8 cellular contexts compared by ENCODE assay signal in the genomic region with DNA sequence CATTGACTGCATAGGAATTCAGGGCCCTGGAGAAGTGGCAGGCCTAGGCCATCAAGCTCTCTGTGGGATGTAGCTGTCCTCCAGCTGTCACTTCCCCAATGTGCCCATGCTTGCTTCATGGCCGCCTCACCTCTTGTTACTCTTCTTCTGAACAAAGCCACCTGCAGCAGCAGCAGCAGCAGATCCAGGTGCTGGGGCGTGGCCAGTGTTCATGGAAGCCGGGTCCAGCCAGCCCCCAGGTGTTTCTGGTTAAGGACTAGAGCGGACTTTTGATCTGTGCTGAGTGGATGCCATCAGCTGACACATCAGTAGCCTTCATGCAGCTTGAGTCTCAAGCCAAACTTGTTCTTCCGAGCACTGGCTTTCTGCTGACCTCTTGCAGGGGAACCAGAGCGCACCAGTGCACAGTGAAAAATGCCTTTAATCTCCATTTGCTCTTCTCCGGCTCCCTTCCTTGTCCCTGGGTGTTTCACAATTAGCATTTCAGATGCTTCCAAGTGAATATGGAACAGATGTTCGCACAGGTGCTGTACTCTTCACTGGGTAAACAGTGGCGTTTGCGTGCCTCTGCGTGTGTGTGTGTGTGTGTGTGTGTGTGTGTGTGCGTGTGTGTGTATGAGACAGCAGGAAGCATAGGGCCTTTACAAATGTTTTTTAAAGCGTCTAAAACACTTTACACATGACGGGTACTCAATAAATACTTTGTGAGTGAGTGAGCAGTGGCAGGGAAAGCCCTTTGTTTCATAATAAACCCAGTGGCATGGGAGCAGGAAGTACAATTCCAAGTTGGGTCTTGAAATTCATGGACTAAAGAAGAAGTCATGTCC. TPM values are rescaled to one million over a fixed set of nuclear protein-coding genes. Genes with fewer than 3 reads are reported as not detected.
A peak's percentile ranks its signal among the peaks of the same experiment; 100 is the strongest.
DNase-seq lines count a peak whose midpoint lies in the region; ATAC-seq, FAIRE-seq and TF ChIP-seq lines count a peak whose summit lies in the region.

No MANE protein-coding gene starts in this region.

- peaks cover 3% of the 10 kb centered on the region; the same call in 1 of the 2 replicates for H3K4me1 ChIP-seq in GM12878 (ENCODE audit: control insufficient read depth, insufficient read depth, low read length)
- peaks cover 17 to 47% of the 10 kb centered on the region in 2 donors for H3K4me1 ChIP-seq in lung (ENCODE audit: control insufficient read depth in 2 of 2, insufficient read depth in 2 of 2, low read length in 2 of 2)

- H3K9me3 ChIP-seq in GM12878 (replicated peaks; ENCODE audit: control insufficient read depth, insufficient read depth, low read length) (no peaks in the 10 kb centered on the region), lung (ENCODE audit: control insufficient read depth in 2 of 2, insufficient read depth in 1 of 2, low read length in 1 of 2) (peaks cover 0 to 1% of the 10 kb centered on the region in 2 donors)

- POLR2A ChIA-PET in GM12878 (lab: Charles Lee): no interaction called here

- in situ Hi-C loops in GM12878 (cut with MboI): no loop called here

- no peak for TF ChIP-seq POLR2A in GM12878 (IDR thresholded peaks at IDR 0.05; ENCODE audit: low read depth, low read length)

- TF ChIP-seq CTCF in GM12878 (IDR thresholded peaks at IDR 0.05 in 2 of 3, conservative IDR thresholded peaks at IDR 0.05 in 1 of 3; ENCODE audit: control insufficient read depth in 2 of 3, extremely low read depth in 1 of 3, insufficient read depth in 1 of 3, low read depth in 3 of 3, low read length in 3 of 3) (no peak), lung (IDR thresholded peaks at IDR 0.05; ENCODE audit: control extremely low read depth, extremely low read depth) (no peak)

- ATAC-seq in GM12878 (no peak), lung (ENCODE audit: insufficient read depth, low FRiP score) (peak; percentile 47), GM21528 (IDR thresholded peaks at IDR 0.05; ENCODE audit: low FRiP score, unreplicated experiment) (no peak), HG03175 (IDR thresholded peaks at IDR 0.05; ENCODE audit: unreplicated experiment) (no peak)

- intact Hi-C loops in GM12878 (cut with micrococcal nuclease; ENCODE audit: unreplicated experiment): no loop called here

- no peak for FAIRE-seq in GM12878 (lab: Jason Lieb, UNC)

- RAD21 ChIA-PET in GM12878 (lab: Charles Lee; ENCODE audit: unreplicated experiment): no interaction called here

- SMC1A ChIA-PET in GM12878 (lab: Charles Lee; ENCODE audit: uncharacterized antibody, unreplicated experiment): interaction anchor here (1.2 to 1.8 kb wide), 2 partner anchors 14 to 17 kb away, joined by 3 to 4 read pairs; no protein-coding TSS in a partner anchor

- DNase-seq in CD1c-positive myeloid dendritic cell (ENCODE audit: extremely low spot score) (peak; percentile 70), NCI-H187 treated with DMSO at 0.1 percent for 48 hours (lab: John Stamatoyannopoulos, UW) (peak; percentile 72), GM12878 (ENCODE audit: low read depth, low spot score) (no peak), lung (ENCODE audit: low spot score) (no peak), GM19240 (ENCODE audit: insufficient read length, low spot score) (no peak), Ammon's horn (ENCODE audit: low spot score) (no peak)

- no peak overlapping the region for H3K9ac ChIP-seq in GM12878 (ENCODE audit: control insufficient read depth, insufficient read depth, low read length)

- H3K79me2 ChIP-seq in GM12878 (ENCODE audit: control insufficient read depth, insufficient read depth, low read length): no peaks in the 10 kb centered on the region

- H3K4me2 ChIP-seq in GM12878 (ENCODE audit: control insufficient read depth, insufficient read depth): no peak overlapping the region

- H3K27me3 ChIP-seq in GM12878 (replicated peaks in 1 of 2; ENCODE audit: control insufficient read depth in 2 of 2, insufficient read depth in 2 of 2, low read length in 1 of 2) (no peaks in the 10 kb centered on the region), lung (ENCODE audit: control insufficient read depth, insufficient read depth) (no peaks in the 10 kb centered on the region)

- no TSS peak for BruUV-seq in GM12878 (replicated peaks; lab: Mats Ljungman, UMichigan)

- TF ChIP-seq EP300 in GM12878 (IDR thresholded peaks at IDR 0.05; ENCODE audit: borderline replicate concordance in 1 of 2, control insufficient read depth in 1 of 2, low read depth in 2 of 2, low read length in 2 of 2): no peak

- no peak overlapping the region for H2AFZ ChIP-seq in GM12878 (ENCODE audit: control insufficient read depth, low read depth, low read length)

- no peaks in the 10 kb centered on the region for H4K20me1 ChIP-seq in GM12878 (ENCODE audit: control insufficient read depth, insufficient read depth)

- CTCF ChIA-PET in GM12878 (lab: Yijun Ruan, JAX): no interaction called here

- TF ChIP-seq RAD21 in GM12878 (IDR thresholded peaks at IDR 0.05; ENCODE audit: insufficient read depth, low read depth, low read length): no peak

- 93% methylated on average over 14 of the region's 14 CpGs for WGBS in GM12878 (ENCODE audit: insufficient coverage, insufficient replicate concordance, low lambda C conversion rate, missing lambda C conversion rate)
- WGBS in lung, 2 donors: 55 to 56% methylated on average over 14 of the region's 14 CpGs

- H3K4me3 ChIP-seq in GM12878: no peak overlapping the region
- H3K4me3 ChIP-seq in lung: no peak overlapping the region

- H3K36me3 ChIP-seq in GM12878 (ENCODE audit: control insufficient read depth in 2 of 2, insufficient read depth in 2 of 2, low read length in 1 of 2) (peaks cover 8 to 12% of the 10 kb centered on the region in 2 experiments; a peak in 3 of 4 replicates), lung (ENCODE audit: control insufficient read depth in 2 of 2, insufficient read depth in 2 of 2, low read length in 2 of 2) (peaks cover 0 to 4% of the 10 kb centered on the region in 2 donors)

- H3K27ac ChIP-seq in GM12878 (ENCODE audit: control insufficient read depth, insufficient read depth) (no peak overlapping the region), lung (ENCODE audit: low read depth in 1 of 2, low read length in 1 of 2) (peak overlapping the region; percentile 62 to 85)

RNA-seq across cellular contexts. Expression of a gene that starts 20.1 kb away (rescaled TPM):
- 156 and 161 TPM in 2 replicates for total RNA-seq in GM12878 (2013; cell fraction: nucleolus; rRNA removed)
- 10.3 and 10.4 TPM in 2 replicates for total RNA-seq in GM12878 (2014; rRNA removed)
- total RNA-seq in GM12878 (2014; rRNA removed; fragmentation: Illumina TruSeq; extraction: Trizol): 7.0 and 8.0 TPM in 2 replicates
- 26.6 and 30.9 TPM in 2 replicates for total RNA-seq in GM12878 (2021)
- 12.0 TPM for polyA plus RNA-seq in GM12878 (2011; ENCODE audit: low read depth)
- polyA plus RNA-seq in GM12878 (2011; rRNA removed): 12.8 and 21.7 TPM in 2 replicates
- polyA plus RNA-seq in GM12878 (2011; cell fraction: cytosol; rRNA removed): 17.4 and 21.0 TPM in 2 replicates
- 204 and 236 TPM in 2 replicates for polyA plus RNA-seq in GM12878 (2011; cell fraction: nucleus; rRNA removed)
- 27.0 and 35.5 TPM in 2 replicates for polyA plus RNA-seq in GM12878 (2012)
- polyA plus RNA-seq in GM12878 (2014; fragmentation: Illumina TruSeq; extraction: Trizol): 8.3 and 17.1 TPM in 2 replicates
- 1 to 10 TPM in 1 of 2 experiments, under 1 TPM in 1; 0.79 to 1.0 TPM for polyA plus RNA-seq in GM12878 (2014; fragmentation: Nextera tagmentation; extraction: Ambion mirVana)
- polyA plus RNA-seq in GM12878 (2014; rRNA removed): 24.4 and 26.4 TPM in 2 replicates
- polyA plus RNA-seq in GM12878 (2016; fragmentation: Nextera tagmentation; extraction: Ambion mirVana): 10 to 100 TPM; 22.6 to 24.8 TPM
- polyA minus RNA-seq in GM12878 (2011; rRNA and poly(A)+ RNA removed): 24.0 and 34.6 TPM in 2 replicates
- polyA minus RNA-seq in GM12878 (2011; cell fraction: cytosol; rRNA and poly(A)+ RNA removed): 12.4 and 20.2 TPM in 2 replicates
- polyA minus RNA-seq in GM12878 (2011; cell fraction: nucleus; rRNA and poly(A)+ RNA removed): 41.8 and 67.3 TPM in 2 replicates
- 10 to 100 TPM; 32.0 to 61.7 TPM for total RNA-seq in lung
- polyA plus RNA-seq in lung: 10 to 100 TPM; 20.8 to 29.4 TPM

RNA-seq across cellular contexts. Expression of a gene that starts 55.9 kb away (rescaled TPM):
- total RNA-seq in GM12878 (2013; cell fraction: nucleolus; rRNA removed): 37.9 and 38.4 TPM in 2 replicates
- total RNA-seq in GM12878 (2014; rRNA removed): 32.8 and 39.6 TPM in 2 replicates
- total RNA-seq in GM12878 (2014; rRNA removed; fragmentation: Illumina TruSeq; extraction: Trizol): 16.3 and 18.9 TPM in 2 replicates
- 29.2 and 31.4 TPM in 2 replicates for total RNA-seq in GM12878 (2021)
- polyA plus RNA-seq in GM12878 (2011; ENCODE audit: low read depth): 24.5 TPM
- polyA plus RNA-seq in GM12878 (2011; rRNA removed): 15.2 and 19.9 TPM in 2 replicates
- 29.9 and 37.4 TPM in 2 replicates for polyA plus RNA-seq in GM12878 (2011; cell fraction: cytosol; rRNA removed)
- 20.2 and 21.3 TPM in 2 replicates for polyA plus RNA-seq in GM12878 (2011; cell fraction: nucleus; rRNA removed)
- polyA plus RNA-seq in GM12878 (2012): 16.1 and 17.4 TPM in 2 replicates
- 5.3 and 13.7 TPM in 2 replicates for polyA plus RNA-seq in GM12878 (2014; fragmentation: Illumina TruSeq; extraction: Trizol)
- polyA plus RNA-seq in GM12878 (2014; fragmentation: Nextera tagmentation; extraction: Ambion mirVana): 1 to 10 TPM; 2.3 to 6.4 TPM
- polyA plus RNA-seq in GM12878 (2014; rRNA removed): 27.3 and 29.8 TPM in 2 replicates
- polyA plus RNA-seq in GM12878 (2016; fragmentation: Nextera tagmentation; extraction: Ambion mirVana): 10 to 100 TPM; 37.4 to 39.9 TPM
- 13.3 and 30.4 TPM in 2 replicates for polyA minus RNA-seq in GM12878 (2011; rRNA and poly(A)+ RNA removed)
- polyA minus RNA-seq in GM12878 (2011; cell fraction: cytosol; rRNA and poly(A)+ RNA removed): 9.5 and 9.9 TPM in 2 replicates
- polyA minus RNA-seq in GM12878 (2011; cell fraction: nucleus; rRNA and poly(A)+ RNA removed): 10.6 and 25.4 TPM in 2 replicates
- 10 to 100 TPM in 1 of 2 donors, 1 to 10 TPM in 1; 9.1 to 19.7 TPM for total RNA-seq in lung
- polyA plus RNA-seq in lung: 10 to 100 TPM; 12.3 to 16.2 TPM

RNA-seq across cellular contexts. Expression of a gene that starts 56.1 kb away (rescaled TPM):
- 71.0 and 82.8 TPM in 2 replicates for total RNA-seq in GM12878 (2013; cell fraction: nucleolus; rRNA removed)
- total RNA-seq in GM12878 (2014; rRNA removed): 44.3 and 58.9 TPM in 2 replicates
- total RNA-seq in GM12878 (2014; rRNA removed; fragmentation: Illumina TruSeq; extraction: Trizol): 24.7 and 28.8 TPM in 2 replicates
- 94.6 and 115 TPM in 2 replicates for total RNA-seq in GM12878 (2021)
- polyA plus RNA-seq in GM12878 (2011; ENCODE audit: low read depth): 14.3 TPM
- 37.5 and 73.2 TPM in 2 replicates for polyA plus RNA-seq in GM12878 (2011; rRNA removed)
- polyA plus RNA-seq in GM12878 (2011; cell fraction: cytosol; rRNA removed): 85.9 and 87.1 TPM in 2 replicates
- 94.1 and 163 TPM in 2 replicates for polyA plus RNA-seq in GM12878 (2011; cell fraction: nucleus; rRNA removed)
- polyA plus RNA-seq in GM12878 (2012): 43.7 and 47.2 TPM in 2 replicates
- polyA plus RNA-seq in GM12878 (2014; fragmentation: Illumina TruSeq; extraction: Trizol): 6.2 and 27.9 TPM in 2 replicates
- polyA plus RNA-seq in GM12878 (2014; fragmentation: Nextera tagmentation; extraction: Ambion mirVana): 1 to 10 TPM; 1.9 to 8.6 TPM
- polyA plus RNA-seq in GM12878 (2014; rRNA removed): 53.7 and 67.0 TPM in 2 replicates
- 10 to 100 TPM; 69.7 to 71.9 TPM for polyA plus RNA-seq in GM12878 (2016; fragmentation: Nextera tagmentation; extraction: Ambion mirVana)
- 43.9 and 84.0 TPM in 2 replicates for polyA minus RNA-seq in GM12878 (2011; rRNA and poly(A)+ RNA removed)
- polyA minus RNA-seq in GM12878 (2011; cell fraction: cytosol; rRNA and poly(A)+ RNA removed): 28.2 and 42.1 TPM in 2 replicates
- 34.2 and 48.4 TPM in 2 replicates for polyA minus RNA-seq in GM12878 (2011; cell fraction: nucleus; rRNA and poly(A)+ RNA removed)
- 10 to 100 TPM; 17.9 to 75.3 TPM for total RNA-seq in lung
- polyA plus RNA-seq in lung: 10 to 100 TPM; 43.6 to 60.2 TPM

Comparison
In these comparisons a context has a peak if more than half of its experiments do, and no peak if none do; other contexts are left out.
1. DNase-seq: peak in CD1c-positive myeloid dendritic cell (single experiment) and NCI-H187 treated with DMSO at 0.1 percent for 48 hours (single experiment); none in GM12878 (single experiment), lung (single experiment), GM19240 (single experiment) and Ammon's horn (single experiment).